ENCODE assay signal across 16 cellular contexts in genomic region chr1:107896946-107897345, GRCh38.
DNase-seq lines count a peak whose midpoint lies in the region; ATAC-seq and TF ChIP-seq lines count a peak whose summit lies in the region.
"Had no signal": no experiment of that assay in that cellular context is flagged by ENCODE, and none has a peak within 500 bp of the region (broad histone marks: within the 10 kb centered on the region; RNA-seq: fewer than 3 reads in every experiment).

No MANE protein-coding gene starts in this region.

- H3K36me3 ChIP-seq in BLaER1 (peaks cover 19% of the 10 kb centered on the region; the same call in 1 of the 2 replicates), OCI-LY1 (ENCODE audit: insufficient read depth, low read length) (no peaks in the 10 kb centered on the region)
- H3K36me3 ChIP-seq in CD4-positive, alpha-beta memory T cell (ENCODE audit: insufficient read depth, low read length) = no peaks in the 10 kb centered on the region
- H3K36me3 ChIP-seq: stomach, vagina had no signal

- peak overlapping the region; percentile 93 for H3K4me2 ChIP-seq in BLaER1
- peak overlapping the region; percentile 64 for H3K4me2 ChIP-seq in OCI-LY1 (ENCODE audit: low read length)
- H3K4me2 ChIP-seq: smooth muscle cell had no signal

- H4K20me1 ChIP-seq in BLaER1 (0 out of 2 replicates have a peak, but pooled peaks cover 18% of the 10 kb centered on the region), OCI-LY1 (ENCODE audit: insufficient read depth, low read length) (no peaks in the 10 kb centered on the region)

- H3K4me3 ChIP-seq in BLaER1 (peak overlapping the region; percentile 54; the same call in 1 of the 2 replicates), OCI-LY1 (ENCODE audit: low read depth, low read length, poor library complexity, severe bottlenecking) (peak overlapping the region; percentile 23)
- no peak overlapping the region for H3K4me3 ChIP-seq in CD4-positive, alpha-beta memory T cell (ENCODE audit: low read length in 2 of 2)
- H3K4me3 ChIP-seq: body of pancreas, mucosa of descending colon, smooth muscle cell, stomach, vagina had no signal

- H3K27me3 ChIP-seq in BLaER1 (no peaks in the 10 kb centered on the region), OCI-LY1 (ENCODE audit: insufficient read depth, low read length) (no peaks in the 10 kb centered on the region)
- no peaks in the 10 kb centered on the region for H3K27me3 ChIP-seq in CD4-positive, alpha-beta memory T cell (ENCODE audit: insufficient read depth, low read length)
- H3K27me3 ChIP-seq: body of pancreas, stomach, vagina had no signal

- CTCF ChIA-PET in CD4-positive, alpha-beta memory T cell (lab: Charles Lee; ENCODE audit: partially characterized antibody) = interaction anchor here (1.2 kb wide), 1 partner anchor 67 kb away, joined by 3 read pairs; no protein-coding TSS in a partner anchor

- H3K4me1 ChIP-seq in BLaER1 (peaks cover 76% of the 10 kb centered on the region), OCI-LY1 (ENCODE audit: insufficient read depth, low read length, severe bottlenecking) (peaks cover 77% of the 10 kb centered on the region)
- H3K4me1 ChIP-seq in CD4-positive, alpha-beta memory T cell (ENCODE audit: insufficient read depth, low read length) = peaks cover 13% of the 10 kb centered on the region
- H3K4me1 ChIP-seq: body of pancreas, vagina had no signal

- peaks cover 26% of the 10 kb centered on the region for H3K9me3 ChIP-seq in BLaER1
- H3K9me3 ChIP-seq in CD4-positive, alpha-beta memory T cell (ENCODE audit: control insufficient read depth in 1 of 2, low read length in 2 of 2) = no peaks in the 10 kb centered on the region
- no peaks in the 10 kb centered on the region for H3K9me3 ChIP-seq in OCI-LY1 (ENCODE audit: low read length)
- H3K9me3 ChIP-seq: body of pancreas, mucosa of descending colon, stomach, vagina had no signal

- intact Hi-C loops in CD4-positive, alpha-beta memory T cell (cut with micrococcal nuclease) = loop anchor here (10.0 kb wide), 1 partner anchor 68 kb away; the partner anchor contains the start of gene VAV3

- no peaks in the 10 kb centered on the region for H3K27me3 Mint-ChIP-seq in CD4-positive, alpha-beta memory T cell
- H3K27me3 Mint-ChIP-seq in endothelial cell (ENCODE audit: unreplicated experiment) = peaks cover 12% of the 10 kb centered on the region
- H3K27me3 Mint-ChIP-seq: activated CD4-positive, alpha-beta T cell treated with anti-CD3 and anti-CD28 coated beads, Interleukin-2, amount 10 ng/mL, durations not matched to agents 7 days and 5 days had no signal

- POLR2A ChIA-PET in CD4-positive, alpha-beta memory T cell (lab: Charles Lee; ENCODE audit: partially characterized antibody) = no interaction called here

- H3K27ac ChIP-seq in BLaER1 (peak overlapping the region; percentile 86), OCI-LY1 (ENCODE audit: low read depth, low read length, poor library complexity, severe bottlenecking) (peak overlapping the region; percentile 96)
- H3K27ac ChIP-seq in CD4-positive, alpha-beta memory T cell (ENCODE audit: low read depth, low read length) = no peak overlapping the region
- H3K27ac ChIP-seq: body of pancreas, vagina had no signal

- H3K9me3 Mint-ChIP-seq in CD4-positive, alpha-beta memory T cell = no peaks in the 10 kb centered on the region
- no peaks in the 10 kb centered on the region for H3K9me3 Mint-ChIP-seq in endothelial cell (ENCODE audit: unreplicated experiment)
- H3K9me3 Mint-ChIP-seq: HFFc6 had no signal

- peaks cover 9 to 30% (median 18%) of the 10 kb centered on the region in 4 donors for H3K4me1 Mint-ChIP-seq in CD4-positive, alpha-beta memory T cell
- H3K4me1 Mint-ChIP-seq in endothelial cell (ENCODE audit: unreplicated experiment) = peaks cover 59% of the 10 kb centered on the region

- no peaks in the 10 kb centered on the region for H3K9me2 ChIP-seq in OCI-LY1 (ENCODE audit: low read depth, low read length)

- no peaks in the 10 kb centered on the region for H3K79me2 ChIP-seq in OCI-LY1 (ENCODE audit: insufficient read depth, low read length)

- H3K27ac Mint-ChIP-seq in CD4-positive, alpha-beta memory T cell = peak overlapping the region in 1 of 7 donors; percentile 2
- H3K27ac Mint-ChIP-seq in endothelial cell (ENCODE audit: unreplicated experiment) = peak overlapping the region; percentile 76
- H3K27ac Mint-ChIP-seq: activated CD4-positive, alpha-beta T cell treated with anti-CD3 and anti-CD28 coated beads, Interleukin-2, amount 10 ng/mL, durations not matched to agents 7 days and 5 days; HFFc6; T-helper 1 cell treated with Interleukin-12 subunit alpha and Interleukin-12 subunit beta and Interleukin-4 antibody, amounts not matched to agents 30 μg/mL and 1 μg/mL, for 36 hours had no signal

- peak overlapping the region in 6 of 8 donors; percentile 2 to 49 (median 13) for H3K4me3 Mint-ChIP-seq in CD4-positive, alpha-beta memory T cell
- H3K4me3 Mint-ChIP-seq in endothelial cell (ENCODE audit: unreplicated experiment) = peak overlapping the region; percentile 39
- H3K4me3 Mint-ChIP-seq: activated CD4-positive, alpha-beta T cell treated with anti-CD3 and anti-CD28 coated beads, Interleukin-2, amount 10 ng/mL, durations not matched to agents 7 days and 5 days; HFFc6; T-helper 1 cell treated with Interleukin-12 subunit alpha and Interleukin-12 subunit beta and Interleukin-4 antibody, amounts not matched to agents 30 μg/mL and 1 μg/mL, for 36 hours had no signal

- no peak for DNase-seq in CD4-positive, alpha-beta memory T cell
- DNase-seq in endothelial cell (ENCODE audit: low spot score) = no peak
- DNase-seq in activated gamma-delta T cell (lab: John Stamatoyannopoulos, UW) = no peak
- DNase-seq: activated CD4-positive, alpha-beta T cell treated with anti-CD3 and anti-CD28 coated beads, Interleukin-2, amount 10 ng/mL, durations not matched to agents 7 days and 5 days; body of pancreas; HFFc6; mucosa of descending colon; RPMI8226; stomach had no signal

- ATAC-seq in GM19395 (IDR thresholded peaks at IDR 0.05; ENCODE audit: unreplicated experiment) (no peak), HG02759 (IDR thresholded peaks at IDR 0.05; ENCODE audit: unreplicated experiment) (no peak)
- ATAC-seq: body of pancreas had no signal

- no peak for TF ChIP-seq CTCF in OCI-LY1 (IDR thresholded peaks at IDR 0.05; ENCODE audit: low read length)
- no peak for TF ChIP-seq CTCF in endothelial cell (IDR thresholded peaks at IDR 0.05; ENCODE audit: unreplicated experiment)

- H2AFZ ChIP-seq in OCI-LY1 (ENCODE audit: low read length) = no peak overlapping the region

- H3F3A ChIP-seq in OCI-LY1 (ENCODE audit: insufficient read depth, low read length) = peaks cover 6% of the 10 kb centered on the region; the same call in 1 of the 2 replicates

- H3K36me3 Mint-ChIP-seq in CD4-positive, alpha-beta memory T cell = no peaks in the 10 kb centered on the region
- H3K36me3 Mint-ChIP-seq in endothelial cell (ENCODE audit: low read depth, unreplicated experiment) = peaks cover 19% of the 10 kb centered on the region

- H3K9ac ChIP-seq in BLaER1 (peak overlapping the region; percentile 69), OCI-LY1 (ENCODE audit: low read length) (peak overlapping the region; percentile 44; the same call in 1 of the 2 replicates)

Comparison
In these comparisons a context has a peak if more than half of its experiments do, and no peak if none do; other contexts are left out.
1. H3K4me3 ChIP-seq: peak in BLaER1 (single experiment) and OCI-LY1 (single experiment); none in CD4-positive, alpha-beta memory T cell (0 of 2).